23 cellular contexts compared by ENCODE assay signal in the genomic region with DNA sequence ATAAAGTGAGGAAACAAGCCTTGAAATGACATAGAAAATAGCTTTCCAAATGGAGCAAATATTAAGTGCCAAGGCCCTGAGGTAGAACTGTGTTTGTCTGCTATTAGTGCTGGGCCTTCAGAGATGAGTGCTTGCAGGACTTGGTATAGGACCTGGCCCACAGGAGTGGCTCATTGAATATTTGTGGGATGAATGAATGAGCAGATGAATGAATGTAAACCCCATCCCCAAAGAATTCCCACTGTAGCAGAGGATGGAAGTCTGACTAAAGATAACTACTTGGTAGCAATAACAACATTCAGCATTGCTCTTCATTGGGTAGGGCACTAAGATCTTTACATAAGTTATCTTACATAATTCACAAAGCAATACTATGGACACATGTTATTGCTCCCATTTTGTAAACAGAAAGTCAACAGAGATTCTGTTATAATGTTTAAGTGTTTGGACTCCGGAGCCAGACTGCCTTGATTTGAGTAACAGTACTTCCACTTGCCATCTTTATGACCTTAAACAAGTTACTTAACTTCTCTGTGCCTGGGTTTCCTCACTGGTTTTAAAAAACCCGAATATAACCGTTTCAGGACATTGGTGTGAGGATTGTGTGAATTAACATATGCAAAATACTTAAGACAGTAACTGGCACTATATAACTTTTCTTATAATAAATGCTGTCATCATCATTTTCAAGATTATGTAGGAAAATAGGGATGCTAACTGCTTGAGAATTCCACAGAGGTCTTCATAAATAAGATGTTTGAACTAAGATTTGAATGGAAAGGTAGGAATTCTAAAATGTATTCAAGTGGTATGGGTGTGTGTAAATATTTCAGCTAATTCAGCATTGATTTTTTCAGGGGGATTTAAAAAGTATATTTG.
"Had no signal": no experiment of that assay in that cellular context is flagged by ENCODE, and none has a peak within 500 bp of the region (broad histone marks: within the 10 kb centered on the region; RNA-seq: fewer than 3 reads in every experiment).

No MANE protein-coding gene starts in this region.

- H3K9me3 ChIP-seq: breast epithelium, prostate gland, right atrium auricular region, suprapubic skin, uterus had no signal

- H3K27me3 ChIP-seq: breast epithelium, neural progenitor cell, right atrium auricular region, suprapubic skin, transverse colon, uterus had no signal

- H3K9ac ChIP-seq: neural progenitor cell had no signal

- H3K4me3 ChIP-seq: breast epithelium, neural progenitor cell, prostate gland, right atrium auricular region, skin epidermis, suprapubic skin, transverse colon, uterus had no signal

- DNase-seq: activated CD4-positive, alpha-beta T cell treated with anti-CD3 and anti-CD28 coated beads, Interleukin-2, amount 50 U/mL, for 1 hour; activated CD8-positive, alpha-beta memory T cell treated with anti-CD3 and anti-CD28 coated beads, Interleukin-2, amount 50 U/mL, for 4 hours; activated naive CD4-positive, alpha-beta T cell treated with anti-CD3 and anti-CD28 coated beads for 36 hours; activated T-cell treated with anti-CD3 and anti-CD28 coated beads, Interleukin-2, amount 50 U/mL, for 4 hours; aorta; cerebellar nuclear complex; cortex of kidney; hippocampal formation; islet precursor cell; midbrain; naive B cell; stimulated activated naive CD8-positive, alpha-beta T cell treated with anti-CD3 and anti-CD28 coated beads, Interleukin-15, amount 100 ng/mL, for 72 hours; T-helper 1 cell; T-helper 9 cell; transverse colon; uterus had no signal

- H3K4me1 ChIP-seq: breast epithelium, prostate gland, suprapubic skin, uterus had no signal

- H3K4me2 ChIP-seq: neural progenitor cell had no signal

- ATAC-seq: activated T-cell treated with anti-CD3 and anti-CD28 coated beads, Interleukin-2, amount 50 U/mL, for 4 hours; left lobe of liver; stimulated activated naive CD8-positive, alpha-beta T cell treated with anti-CD3 and anti-CD28 coated beads, Interleukin-15, amount 100 ng/mL, for 72 hours had no signal

- H2AFZ ChIP-seq: neural progenitor cell had no signal

- H3K36me3 ChIP-seq: breast epithelium, neural progenitor cell, prostate gland, right atrium auricular region, suprapubic skin, transverse colon, uterus had no signal

- H3K27ac ChIP-seq: breast epithelium, neural progenitor cell, prostate gland, right atrium auricular region, skin epidermis, suprapubic skin, uterus had no signal
